In the genomic region with DNA sequence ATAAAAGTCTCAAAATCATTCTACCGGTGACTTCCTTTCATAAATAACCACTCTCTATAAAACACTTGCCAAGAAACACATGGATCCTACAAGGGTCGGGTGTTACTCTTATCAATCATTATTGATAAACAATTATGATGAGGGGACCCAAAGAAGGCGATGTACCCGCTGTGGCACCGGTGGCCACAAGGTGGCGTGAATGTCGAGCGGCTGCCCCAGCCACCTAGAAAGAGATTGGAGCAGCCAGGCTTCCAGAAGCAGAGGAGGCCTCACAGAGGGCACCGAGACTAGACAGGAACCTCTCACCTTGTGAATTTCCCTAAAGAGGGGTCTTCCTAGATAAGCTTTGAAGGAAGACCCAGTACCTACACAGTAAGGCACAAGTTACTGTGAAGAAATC, we compare ENCODE assay signal across 7 cellular contexts.
DNase-seq lines count a peak whose midpoint lies in the region; ATAC-seq, FAIRE-seq and TF ChIP-seq lines count a peak whose summit lies in the region.
"Not testable (repeated sequence)": the region's sequence is repeated elsewhere in the genome, so short reads cannot be mapped to it uniquely, and the experiment has no call there.

No MANE protein-coding gene starts in this region.

- H3K79me2 ChIP-seq in endothelial cell of umbilical vein (ENCODE audit: control insufficient read depth, insufficient read depth, low read length), result not testable (repeated sequence)

- H3K27ac Mint-ChIP-seq in activated CD8-positive, alpha-beta memory T cell treated with anti-CD3 and anti-CD28 coated beads, Interleukin-2, amount 10 ng/mL, durations not matched to agents 7 days and 5 days; naive thymus-derived CD4-positive, alpha-beta T cell: not testable (repeated sequence)

- not testable (repeated sequence) for H3K4me3 ChIP-seq in endothelial cell of umbilical vein (replicated peaks in 1 of 3; ENCODE audit: insufficient read depth in 1 of 3, low read depth in 1 of 3, low read length in 3 of 3); naive thymus-derived CD4-positive, alpha-beta T cell (ENCODE audit: low read length)

- not testable (repeated sequence) for H3K4me1 ChIP-seq in endothelial cell of umbilical vein (ENCODE audit: control insufficient read depth, extremely low read depth, insufficient read depth, low read length); naive thymus-derived CD4-positive, alpha-beta T cell (ENCODE audit: control insufficient read depth in 2 of 2, insufficient read depth in 2 of 2, low read length in 2 of 2)

- BruUV-seq in endothelial cell of umbilical vein (replicated peaks; lab: Mats Ljungman, UMichigan), result not testable (repeated sequence)

- POLR2A ChIA-PET in endothelial cell of umbilical vein (lab: Charles Lee); naive thymus-derived CD4-positive, alpha-beta T cell (lab: Charles Lee): not testable (repeated sequence)

- H3K9me1 ChIP-seq in endothelial cell of umbilical vein (replicated peaks; ENCODE audit: control insufficient read depth, extremely low read depth, insufficient read depth, low read length), result not testable (repeated sequence)

- not testable (repeated sequence) for H3K9ac ChIP-seq in endothelial cell of umbilical vein (replicated peaks; ENCODE audit: extremely low read depth, insufficient read depth, low read length)

- not testable (repeated sequence) for H3K4me2 ChIP-seq in endothelial cell of umbilical vein (ENCODE audit: insufficient read depth, low read length)

- not testable (repeated sequence) for H3K9me3 ChIP-seq in endothelial cell of umbilical vein (replicated peaks; ENCODE audit: control insufficient read depth, insufficient read depth, low read length); naive thymus-derived CD4-positive, alpha-beta T cell (ENCODE audit: control insufficient read depth in 2 of 3, low read length in 3 of 3)

- not testable (repeated sequence) for H4K20me1 ChIP-seq in endothelial cell of umbilical vein (replicated peaks; ENCODE audit: control insufficient read depth, extremely low read depth, insufficient read depth, low read length)

- peak; percentile 73 for ATAC-seq in GM18909 (IDR thresholded peaks at IDR 0.05; ENCODE audit: poor library complexity, unreplicated experiment)
- ATAC-seq in GM21576 (IDR thresholded peaks at IDR 0.05; ENCODE audit: unreplicated experiment), result peak; percentile 55
- ATAC-seq in HG02884 (IDR thresholded peaks at IDR 0.05; ENCODE audit: unreplicated experiment), result peak; percentile 74
- peak; percentile 51 for ATAC-seq in HG03469 (IDR thresholded peaks at IDR 0.05; ENCODE audit: unreplicated experiment)
- peak; percentile 70 for ATAC-seq in activated CD8-positive, alpha-beta memory T cell treated with anti-CD3 and anti-CD28 coated beads, Interleukin-2, amount 10 ng/mL, durations not matched to agents 7 days and 5 days
- ATAC-seq in naive thymus-derived CD4-positive, alpha-beta T cell, result peak; percentile 53

- not testable (repeated sequence) for DNase-seq in activated CD8-positive, alpha-beta memory T cell treated with anti-CD3 and anti-CD28 coated beads, Interleukin-2, amount 10 ng/mL, durations not matched to agents 7 days and 5 days; endothelial cell of umbilical vein (ENCODE audit: low read depth, low spot score); naive thymus-derived CD4-positive, alpha-beta T cell

- H2AFZ ChIP-seq in endothelial cell of umbilical vein (ENCODE audit: low read depth, low read length), result not testable (repeated sequence)

- not testable (repeated sequence) for TF ChIP-seq CTCF in endothelial cell of umbilical vein (IDR thresholded peaks at IDR 0.05; ENCODE audit: extremely low read depth in 1 of 2, insufficient read depth in 1 of 2, low read depth in 1 of 2, low read length in 2 of 2)

- not testable (repeated sequence) for H3K4me3 Mint-ChIP-seq in activated CD8-positive, alpha-beta memory T cell treated with anti-CD3 and anti-CD28 coated beads, Interleukin-2, amount 10 ng/mL, durations not matched to agents 7 days and 5 days; naive thymus-derived CD4-positive, alpha-beta T cell

- intact Hi-C loops in endothelial cell of umbilical vein (cut with micrococcal nuclease); naive thymus-derived CD4-positive, alpha-beta T cell (cut with micrococcal nuclease): not testable (repeated sequence)

- not testable (repeated sequence) for H3K9me3 Mint-ChIP-seq in activated CD8-positive, alpha-beta memory T cell treated with anti-CD3 and anti-CD28 coated beads, Interleukin-2, amount 10 ng/mL, durations not matched to agents 7 days and 5 days (ENCODE audit: low read depth); naive thymus-derived CD4-positive, alpha-beta T cell

- H3K4me1 Mint-ChIP-seq in activated CD8-positive, alpha-beta memory T cell treated with anti-CD3 and anti-CD28 coated beads, Interleukin-2, amount 10 ng/mL, durations not matched to agents 7 days and 5 days; naive thymus-derived CD4-positive, alpha-beta T cell: not testable (repeated sequence)

- H3K27me3 ChIP-seq in endothelial cell of umbilical vein (ENCODE audit: control insufficient read depth in 2 of 2, insufficient read depth in 2 of 2, low read length in 2 of 2); naive thymus-derived CD4-positive, alpha-beta T cell (ENCODE audit: control insufficient read depth in 2 of 2, insufficient read depth in 2 of 2, low read length in 2 of 2): not testable (repeated sequence)

- not testable (repeated sequence) for H3K27ac ChIP-seq in endothelial cell of umbilical vein (ENCODE audit: insufficient read depth, low read depth, low read length); naive thymus-derived CD4-positive, alpha-beta T cell (ENCODE audit: low read depth, low read length)

- CTCF ChIA-PET in activated CD8-positive, alpha-beta memory T cell treated with anti-CD3 and anti-CD28 coated beads, Interleukin-2, amount 10 ng/mL, durations not matched to agents 7 days and 5 days (lab: Charles Lee); endothelial cell of umbilical vein (lab: Charles Lee); naive thymus-derived CD4-positive, alpha-beta T cell (lab: Charles Lee): not testable (repeated sequence)

- not testable (repeated sequence) for H3K36me3 ChIP-seq in endothelial cell of umbilical vein (ENCODE audit: control insufficient read depth in 2 of 2, extremely low read depth in 1 of 2, insufficient read depth in 2 of 2, low read length in 2 of 2); naive thymus-derived CD4-positive, alpha-beta T cell (ENCODE audit: control insufficient read depth in 2 of 3, insufficient read depth in 3 of 3, low read length in 3 of 3)

- dilution Hi-C loops in endothelial cell of umbilical vein (cut with MboI; ENCODE audit: extremely low pct_ligation_motif_present, low sequenced_read_pairs), result not testable (repeated sequence)

- H3K36me3 Mint-ChIP-seq in activated CD8-positive, alpha-beta memory T cell treated with anti-CD3 and anti-CD28 coated beads, Interleukin-2, amount 10 ng/mL, durations not matched to agents 7 days and 5 days; naive thymus-derived CD4-positive, alpha-beta T cell: not testable (repeated sequence)

- not testable (repeated sequence) for H3K27me3 Mint-ChIP-seq in activated CD8-positive, alpha-beta memory T cell treated with anti-CD3 and anti-CD28 coated beads, Interleukin-2, amount 10 ng/mL, durations not matched to agents 7 days and 5 days; naive thymus-derived CD4-positive, alpha-beta T cell

- FAIRE-seq in endothelial cell of umbilical vein (lab: Jason Lieb, UNC), result peak; percentile 40

- not testable (repeated sequence) for TF ChIP-seq POLR2A in endothelial cell of umbilical vein (IDR thresholded peaks at IDR 0.05; ENCODE audit: low read depth, low read length)
